In genomic region chr1:4854379-4854778, GRCh38 we compare ENCODE assay signal across 15 cellular contexts.
DNase-seq lines count a peak whose midpoint lies in the region; ATAC-seq and TF ChIP-seq lines count a peak whose summit lies in the region.
"Had no signal": no experiment of that assay in that cellular context is flagged by ENCODE, and none has a peak within 500 bp of the region (broad histone marks: within the 10 kb centered on the region; RNA-seq: fewer than 3 reads in every experiment).

No MANE protein-coding gene starts in this region.

- TF ChIP-seq CTCF in LNCaP clone FGC (IDR thresholded peaks at IDR 0.05; ENCODE audit: control insufficient read depth, extremely low read depth, insufficient read depth), result peak; percentile 27; the same call in 1 of the 2 replicates
- peak; percentile 17 for TF ChIP-seq CTCF in RWPE2 (IDR thresholded peaks at IDR 0.05; ENCODE audit: poor library complexity, severe bottlenecking)
- TF ChIP-seq CTCF in psoas muscle (IDR thresholded peaks at IDR 0.05), result no peak

- H3K27ac ChIP-seq in RWPE2 (ENCODE audit: poor library complexity, severe bottlenecking) (no peak overlapping the region), psoas muscle (no peak overlapping the region)
- H3K27ac ChIP-seq: 22Rv1, A549, C4-2B, GM23248 had no signal

- H3K9me3 ChIP-seq in RWPE2 (ENCODE audit: severe bottlenecking) (peaks cover 3% of the 10 kb centered on the region), psoas muscle (no peaks in the 10 kb centered on the region)
- H3K9me3 ChIP-seq: A549, Caco-2, HAP-1 had no signal

- peak; percentile 2 for DNase-seq in DMS 273 (lab: John Stamatoyannopoulos, UW; ENCODE audit: unreplicated experiment)
- DNase-seq in DMS 273 treated with DMSO at 0.1 percent for 48 hours (lab: John Stamatoyannopoulos, UW), result no peak
- DNase-seq in LNCaP clone FGC (ENCODE audit: low read depth), result no peak
- DNase-seq in RWPE2 (ENCODE audit: low spot score), result no peak
- peak; percentile 8 for DNase-seq in pons (ENCODE audit: low spot score)
- no peak for DNase-seq in psoas muscle
- no peak for DNase-seq in hypothalamus (lab: John Stamatoyannopoulos, UW)
- DNase-seq: AML-193; Caco-2; CD4-positive, alpha-beta T cell; GM23248 had no signal

- H3K36me3 ChIP-seq in RWPE2 (ENCODE audit: low read depth) (no peaks in the 10 kb centered on the region), psoas muscle (ENCODE audit: insufficient read depth in 1 of 2, low read depth in 1 of 2) (no peaks in the 10 kb centered on the region)
- H3K36me3 ChIP-seq: HAP-1 had no signal

- no peak overlapping the region for H3K4me3 ChIP-seq in LNCaP clone FGC (ENCODE audit: low read depth, low read length)
- H3K4me3 ChIP-seq in RWPE2 (ENCODE audit: severe bottlenecking), result no peak overlapping the region
- H3K4me3 ChIP-seq in psoas muscle, result no peak overlapping the region
- H3K4me3 ChIP-seq: A549, GM23248, HAP-1 had no signal

- ATAC-seq in RWPE2 (ENCODE audit: low read depth) (no peak), psoas muscle (no peak)
- ATAC-seq: A549 had no signal

- intact Hi-C loops in psoas muscle (cut with DNase I), result no loop called here

- H3K27me3 ChIP-seq in RWPE2 (ENCODE audit: insufficient read depth, poor library complexity, severe bottlenecking) (no peaks in the 10 kb centered on the region), psoas muscle (ENCODE audit: insufficient read depth in 3 of 3, low read length in 2 of 3) (peaks cover 0 to 3% (median 0%) of the 10 kb centered on the region in 3 donors)

- H3K4me1 ChIP-seq in RWPE2 (ENCODE audit: insufficient read depth, poor library complexity, severe bottlenecking), result no peaks in the 10 kb centered on the region
- no peaks in the 10 kb centered on the region for H3K4me1 ChIP-seq in psoas muscle
- H3K4me1 ChIP-seq: A549, Caco-2, HAP-1 had no signal

- 73 to 85% (median 77%) methylated on average over 7 of the region's 7 CpGs for WGBS in psoas muscle, 3 donors

Comparison
In these comparisons a context has a peak if more than half of its experiments do, and no peak if none do; other contexts are left out.
1. DNase-seq: peak in DMS 273 (single experiment) and pons (single experiment); none in DMS 273 treated with DMSO at 0.1 percent for 48 hours (single experiment), LNCaP clone FGC (single experiment), RWPE2 (single experiment), psoas muscle (0 of 2) and hypothalamus (0 of 51).